8 cellular contexts compared by ENCODE assay signal in the genomic region with DNA sequence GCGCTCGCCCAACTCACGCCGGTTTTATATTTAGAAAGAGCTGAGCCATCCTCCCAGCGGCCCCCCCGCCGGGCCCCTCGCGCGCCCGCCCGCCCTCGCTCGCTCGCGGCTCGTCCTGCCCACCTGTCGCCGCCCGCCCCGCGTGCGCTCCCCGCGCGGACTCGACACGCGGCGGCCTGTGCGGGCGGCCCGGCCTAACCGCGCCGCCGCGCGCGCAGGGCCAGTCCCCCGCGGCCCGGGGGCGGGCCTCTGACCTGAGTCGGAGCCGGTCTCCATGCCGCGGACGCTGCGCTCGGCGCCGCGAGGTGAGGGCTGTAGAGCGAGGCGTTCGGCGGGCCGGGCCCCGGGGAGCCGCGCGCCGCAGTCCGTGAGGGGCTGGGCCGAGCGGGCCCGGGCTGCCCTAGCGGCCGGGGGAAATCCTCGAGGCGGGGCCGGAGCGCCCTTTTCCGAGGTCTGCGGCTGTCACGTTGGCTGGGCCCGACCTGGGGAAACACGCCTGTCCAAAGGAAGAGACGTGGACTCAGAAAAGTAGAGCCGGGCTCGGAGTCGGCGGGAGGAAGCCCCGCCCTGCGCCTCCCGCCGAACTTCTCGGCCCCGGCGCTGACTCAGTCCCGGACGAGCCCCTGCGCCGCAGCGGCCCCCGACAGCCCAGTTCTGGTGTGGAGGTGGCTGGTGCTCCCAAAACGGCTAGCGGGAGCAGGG. TPM values are rescaled to one million over a fixed set of nuclear protein-coding genes. Genes with fewer than 3 reads are reported as not detected.
DNase-seq lines count a peak whose midpoint lies in the region; ATAC-seq, FAIRE-seq and TF ChIP-seq lines count a peak whose summit lies in the region.

A gene with protein sequence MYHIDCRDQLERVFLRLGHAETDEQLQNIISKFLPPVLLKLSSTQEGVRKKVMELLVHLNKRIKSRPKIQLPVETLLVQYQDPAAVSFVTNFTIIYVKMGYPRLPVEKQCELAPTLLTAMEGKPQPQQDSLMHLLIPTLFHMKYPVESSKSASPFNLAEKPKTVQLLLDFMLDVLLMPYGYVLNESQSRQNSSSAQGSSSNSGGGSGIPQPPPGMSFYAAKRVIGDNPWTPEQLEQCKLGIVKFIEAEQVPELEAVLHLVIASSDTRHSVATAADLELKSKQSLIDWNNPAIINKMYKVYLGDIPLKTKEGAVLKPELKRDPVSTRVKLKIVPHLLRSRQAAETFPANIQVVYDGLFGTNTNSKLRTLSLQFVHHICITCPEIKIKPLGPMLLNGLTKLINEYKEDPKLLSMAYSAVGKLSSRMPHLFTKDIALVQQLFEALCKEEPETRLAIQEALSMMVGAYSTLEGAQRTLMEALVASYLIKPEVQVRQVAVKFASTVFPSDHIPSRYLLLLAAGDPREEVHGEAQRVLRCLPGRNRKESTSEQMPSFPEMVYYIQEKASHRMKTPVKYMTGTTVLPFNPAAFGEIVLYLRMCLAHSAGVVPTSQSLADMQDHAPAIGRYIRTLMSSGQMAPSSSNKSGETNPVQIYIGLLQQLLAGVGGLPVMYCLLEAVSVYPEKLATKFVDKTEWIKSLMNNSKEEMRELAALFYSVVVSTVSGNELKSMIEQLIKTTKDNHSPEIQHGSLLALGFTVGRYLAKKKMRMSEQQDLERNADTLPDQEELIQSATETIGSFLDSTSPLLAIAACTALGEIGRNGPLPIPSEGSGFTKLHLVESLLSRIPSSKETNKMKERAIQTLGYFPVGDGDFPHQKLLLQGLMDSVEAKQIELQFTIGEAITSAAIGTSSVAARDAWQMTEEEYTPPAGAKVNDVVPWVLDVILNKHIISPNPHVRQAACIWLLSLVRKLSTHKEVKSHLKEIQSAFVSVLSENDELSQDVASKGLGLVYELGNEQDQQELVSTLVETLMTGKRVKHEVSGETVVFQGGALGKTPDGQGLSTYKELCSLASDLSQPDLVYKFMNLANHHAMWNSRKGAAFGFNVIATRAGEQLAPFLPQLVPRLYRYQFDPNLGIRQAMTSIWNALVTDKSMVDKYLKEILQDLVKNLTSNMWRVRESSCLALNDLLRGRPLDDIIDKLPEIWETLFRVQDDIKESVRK (N-terminal part only) (minus strand): TSS at position 522 of the 702 bp plus-strand sequence. CDS start 11,465 bp downstream, outside the sequence.

- H4K20me1 ChIP-seq in HepG2 (ENCODE audit: insufficient read depth, low read length): 0 out of 2 replicates have a peak, but pooled peaks cover 8% of the 10 kb centered on the region

- CTCF ChIA-PET in AG04450 (lab: Charles Lee) (no interaction called here), HepG2 (lab: Yijun Ruan, JAX; ENCODE audit: low intra/inter-chr PET ratio, low total read pairs) (no interaction called here)

- WGBS in HepG2 (ENCODE audit: low lambda C conversion rate): 1% methylated on average over 25 of the region's 99 CpGs

- no peaks in the 10 kb centered on the region for H3K36me3 ChIP-seq in HepG2 (replicated peaks in 1 of 2; ENCODE audit: control insufficient read depth in 1 of 2, insufficient read depth in 2 of 2, low read length in 2 of 2)

- in situ Hi-C loops in HepG2 (cut with HindIII; ENCODE audit: extremely low pct_ligation_motif_present, low pct_unique_long_range_greater_than_20kb): no loop called here

- peak; percentile 33 for DNase-seq in AG04450 (ENCODE audit: low read depth, low spot score)
- peak; percentile 55 to 74 for DNase-seq in NCI-H524 (lab: John Stamatoyannopoulos, UW)
- DNase-seq in activated CD4-positive, alpha-beta T cell treated with anti-CD3 and anti-CD28 coated beads, Interleukin-2, amount 50 U/mL, for 24 hours (ENCODE audit: low read depth in 1 of 2, low spot score in 1 of 2): peak; percentile 47 to 50
- DNase-seq in dermis blood vessel endothelial cell: peak; percentile 84
- peak; percentile 74 for DNase-seq in HepG2 (ENCODE audit: low spot score)
- DNase-seq in stimulated activated CD4-positive, alpha-beta T cell treated with anti-CD3 and anti-CD28 coated beads, Interleukin-2, amount 100 ng/mL, for 48 hours: peak; percentile 55 to 63

- H3K9me3 ChIP-seq in AG04450 (ENCODE audit: control insufficient read depth, insufficient read depth, low read length) (no peaks in the 10 kb centered on the region; the same call in 1 of the 2 replicates), HepG2 (ENCODE audit: low read length) (no peaks in the 10 kb centered on the region)

- TF ChIP-seq POLR2A in HepG2 (IDR thresholded peaks at IDR 0.05; ENCODE audit: insufficient read depth in 1 of 2, low read depth in 2 of 2, low read length in 2 of 2): peak; percentile 70 to 84

- POLR2A ChIA-PET in AG04450 (lab: Yijun Ruan, JAX) (interaction anchor here (0.9 kb wide), 1 partner anchor 13 kb away, joined by 4 read pairs; no protein-coding TSS in a partner anchor), HepG2 (lab: Yijun Ruan, JAX) (interaction anchor here (1.0 to 1.7 kb wide), 3 partner anchors 9 to 41 kb away, joined by 3 to 5 read pairs (median 4); a partner anchor contains a TSS)

- no TSS peak for BruUV-seq in HepG2 (replicated peaks; lab: Mats Ljungman, UMichigan)

- peak within 1 kb of the TSS; percentile 79 for H3K4me2 ChIP-seq in HepG2 (ENCODE audit: low read depth, low read length)

- ATAC-seq in GM18858 (IDR thresholded peaks at IDR 0.05; ENCODE audit: unreplicated experiment) (peak; percentile 48), HG03064 (IDR thresholded peaks at IDR 0.05; ENCODE audit: low read depth, unreplicated experiment) (peak; percentile 55), HepG2 (peak; percentile 86)

- peak within 1 kb of the TSS; percentile 87 for H3K9ac ChIP-seq in HepG2 (ENCODE audit: insufficient read depth, low read depth, low read length)

- peak; percentile 42 for FAIRE-seq in HepG2 (lab: Jason Lieb, UNC)

- H3K4me3 ChIP-seq in AG04450 (ENCODE audit: low read depth, low read length) (peak within 1 kb of the TSS; percentile 85), HepG2 (replicated peaks in 1 of 3; ENCODE audit: insufficient read depth in 1 of 3, low read depth in 2 of 3, low read length in 3 of 3) (peak within 1 kb of the TSS; percentile 83 to 95 (median 84))

- H3K27me3 ChIP-seq in AG04450 (ENCODE audit: control insufficient read depth, insufficient read depth, low read length) (no peaks in the 10 kb centered on the region), HepG2 (ENCODE audit: control insufficient read depth in 1 of 2, insufficient read depth in 2 of 2, low read length in 2 of 2) (no peaks in the 10 kb centered on the region)

- peak within 1 kb of the TSS; percentile 75 for H3K27ac ChIP-seq in AG04450 (ENCODE audit: low read depth, low read length)
- peak within 1 kb of the TSS; percentile 94 for H3K27ac ChIP-seq in HepG2 (ENCODE audit: extremely low read length, insufficient read depth, low read length)

- intact Hi-C loops in HepG2 (cut with micrococcal nuclease; ENCODE audit: unreplicated experiment): loop anchor here (5.0 kb wide), 1 partner anchor 47 kb away; no protein-coding TSS in a partner anchor

- no peak for TF ChIP-seq CTCF in AG04450 (IDR thresholded peaks at IDR 0.05; ENCODE audit: low read depth, low read length)
- TF ChIP-seq CTCF in HepG2 (CRISPR knock-in tag; IDR thresholded peaks at IDR 0.05): peak; percentile 13; the same call in 1 of the 2 replicates

- peak; percentile 27; the same call in 1 of the 2 replicates for TF ChIP-seq RAD21 in HepG2 (CRISPR knock-in tag; IDR thresholded peaks at IDR 0.05)

- no peak for TF ChIP-seq EP300 in HepG2 (IDR thresholded peaks at IDR 0.05; ENCODE audit: low read depth in 2 of 2, low read length in 2 of 2)
- 0 out of 2 replicates have a peak, but pooled peaks have one; percentile 34 for TF ChIP-seq EP300 in HepG2 (CRISPR knock-in tag; IDR thresholded peaks at IDR 0.05; ENCODE audit: borderline replicate concordance)

- peaks cover 20% of the 10 kb centered on the region for H3K4me1 ChIP-seq in HepG2 (ENCODE audit: insufficient read depth, low read length)

- H2AFZ ChIP-seq in HepG2 (ENCODE audit: low read length): peak within 1 kb of the TSS; percentile 43

- peaks cover 38% of the 10 kb centered on the region for H3K79me2 ChIP-seq in HepG2 (ENCODE audit: insufficient read depth, low read length)

TF ChIP-seq in HepG2, 621 proteins besides CTCF, POLR2A, EP300 and RAD21 (continues in another document):
- TF ChIP-seq, protein P1, sequence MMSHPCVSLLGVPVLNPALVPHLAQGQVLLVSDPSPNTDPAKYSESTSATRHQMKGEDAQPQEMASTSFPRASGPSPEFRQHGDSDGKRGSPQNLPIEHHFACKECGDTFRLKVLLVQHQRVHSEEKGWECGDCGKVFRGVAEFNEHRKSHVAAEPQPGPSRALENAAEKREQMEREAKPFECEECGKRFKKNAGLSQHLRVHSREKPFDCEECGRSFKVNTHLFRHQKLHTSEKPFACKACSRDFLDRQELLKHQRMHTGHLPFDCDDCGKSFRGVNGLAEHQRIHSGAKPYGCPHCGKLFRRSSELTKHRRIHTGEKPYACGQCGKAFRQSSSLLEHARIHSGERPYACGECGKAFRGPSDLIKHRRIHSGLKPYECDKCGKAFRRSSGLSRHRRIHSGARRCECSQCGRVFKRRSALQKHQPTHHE (CRISPR knock-in tag; IDR thresholded peaks at IDR 0.05; ENCODE audit: borderline replicate concordance): 0 out of 2 replicates have a peak, but pooled peaks have one; percentile 43

RNA-seq across cellular contexts. Expression of the gene that starts here (rescaled TPM):
- polyA plus RNA-seq in AG04450 (2011; rRNA removed): 61.2 and 64.0 TPM in 2 replicates
- polyA minus RNA-seq in AG04450 (2011; rRNA and poly(A)+ RNA removed): 165 and 183 TPM in 2 replicates
- total RNA-seq in dermis blood vessel endothelial cell: 93.4 and 119 TPM in 2 replicates
- total RNA-seq in HepG2 (2016; rRNA removed; fragmentation: Illumina TruSeq; extraction: Trizol): 58.0 and 81.7 TPM in 2 replicates
- total RNA-seq in HepG2 (2016; cell fraction: cytosol; rRNA removed; fragmentation: Illumina TruSeq; extraction: Trizol; ENCODE audit: low read depth): 16.5 and 19.4 TPM in 2 replicates
- 61.7 and 85.2 TPM in 2 replicates for total RNA-seq in HepG2 (2016; cell fraction: insoluble cytoplasmic fraction; rRNA removed; fragmentation: Illumina TruSeq; extraction: Trizol)
- 25.2 and 25.7 TPM in 2 replicates for total RNA-seq in HepG2 (2016; cell fraction: membrane; rRNA removed; fragmentation: Illumina TruSeq; extraction: Trizol)
- total RNA-seq in HepG2 (2016; cell fraction: nucleus; rRNA removed; fragmentation: Illumina TruSeq; extraction: Trizol): 62.2 and 69.4 TPM in 2 replicates
- 35.3 and 37.3 TPM in 2 replicates for polyA plus RNA-seq in HepG2 (2011; rRNA removed)
- polyA plus RNA-seq in HepG2 (2011; cell fraction: cytosol; rRNA removed): 14.0 and 19.7 TPM in 2 replicates
- 50.5 and 56.3 TPM in 2 replicates for polyA plus RNA-seq in HepG2 (2011; cell fraction: nucleus; rRNA removed)
- polyA plus RNA-seq in HepG2 (2012): 43.2 and 54.3 TPM in 2 replicates
- 2.2 and 2.5 TPM in 2 replicates for polyA plus RNA-seq in HepG2 (2016; cell fraction: cytosol; fragmentation: Illumina TruSeq; extraction: Trizol; ENCODE audit: low read depth)
- polyA plus RNA-seq in HepG2 (2016; cell fraction: insoluble cytoplasmic fraction; fragmentation: Illumina TruSeq; extraction: Trizol; ENCODE audit: low read depth): 45.7 and 50.1 TPM in 2 replicates
- 6.0 and 8.2 TPM in 2 replicates for polyA plus RNA-seq in HepG2 (2016; cell fraction: membrane; fragmentation: Illumina TruSeq; extraction: Trizol; ENCODE audit: low read depth)
- polyA plus RNA-seq in HepG2 (2016; cell fraction: nucleus; fragmentation: Illumina TruSeq; extraction: Trizol; ENCODE audit: insufficient read depth, low read depth): 45.4 and 52.1 TPM in 2 replicates
- polyA minus RNA-seq in HepG2 (2011; rRNA and poly(A)+ RNA removed; ENCODE audit: low replicate concordance): 61.8 and 69.9 TPM in 2 replicates
- 69.1 and 80.5 TPM in 2 replicates for polyA minus RNA-seq in HepG2 (2011; cell fraction: cytosol; rRNA and poly(A)+ RNA removed)
- polyA minus RNA-seq in HepG2 (2011; cell fraction: nucleus; rRNA and poly(A)+ RNA removed): 141 and 183 TPM in 2 replicates

Comparison
In these comparisons a context has a peak if more than half of its experiments do, and no peak if none do; other contexts are left out.
1. Peak in every context shown above with its lines: DNase-seq, ATAC-seq, H3K4me3 ChIP-seq and H3K27ac ChIP-seq.
2. DNase-seq: peak in every context shown above with its lines; median percentile 84 in dermis blood vessel endothelial cell; 74 in HepG2; 64 in NCI-H524; 59 in stimulated activated CD4-positive, alpha-beta T cell treated with anti-CD3 and anti-CD28 coated beads, Interleukin-2, amount 100 ng/mL, for 48 hours; 48 in activated CD4-positive, alpha-beta T cell treated with anti-CD3 and anti-CD28 coated beads, Interleukin-2, amount 50 U/mL, for 24 hours; 33 in AG04450.